13 cellular contexts compared by ENCODE assay signal in the genomic region with DNA sequence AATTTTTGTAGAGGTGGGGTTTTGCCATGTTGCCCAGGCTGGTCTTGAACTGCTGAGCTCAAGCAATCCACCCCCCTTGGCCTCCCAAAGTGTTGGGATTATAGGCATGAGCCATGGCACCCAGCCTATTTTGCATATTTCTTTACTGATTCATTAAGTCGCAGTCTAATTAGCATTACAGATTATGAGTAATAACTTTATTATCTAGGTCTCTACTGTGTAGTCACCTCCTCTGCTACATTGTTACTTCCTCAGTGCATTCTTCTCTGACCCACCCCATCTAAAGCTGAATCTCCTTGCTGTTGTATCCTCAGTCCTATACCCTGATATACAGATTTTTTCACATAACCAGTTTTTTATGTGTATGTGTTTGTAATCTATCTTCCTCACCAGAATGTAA.
DNase-seq lines count a peak whose midpoint lies in the region; ATAC-seq, FAIRE-seq and TF ChIP-seq lines count a peak whose summit lies in the region.
"Had no signal": no experiment of that assay in that cellular context is flagged by ENCODE, and none has a peak within 500 bp of the region (broad histone marks: within the 10 kb centered on the region; RNA-seq: fewer than 3 reads in every experiment).

No MANE protein-coding gene starts in this region.

- no peaks in the 10 kb centered on the region for H3K79me2 ChIP-seq in astrocyte (ENCODE audit: insufficient read depth, low read length)

- no peak overlapping the region for H3K9ac ChIP-seq in astrocyte (ENCODE audit: low read length)

- no peak for FAIRE-seq in astrocyte (lab: Jason Lieb, UNC)

- H3K9me3 Mint-ChIP-seq in astrocyte (ENCODE audit: unreplicated experiment) = peaks cover 4% of the 10 kb centered on the region

- H3K4me3 ChIP-seq in AG09309 (ENCODE audit: control insufficient read depth, low read depth, low read length) (no peak overlapping the region), astrocyte (ENCODE audit: insufficient read depth, low read depth, low read length) (no peak overlapping the region), prostate gland (no peak overlapping the region)
- H3K4me3 ChIP-seq: tibial nerve had no signal

- H3K4me3 Mint-ChIP-seq in astrocyte (ENCODE audit: unreplicated experiment) = no peak overlapping the region
- H3K4me3 Mint-ChIP-seq: activated T-cell treated with anti-CD3 and anti-CD28 coated beads, Interleukin-2, amount 50 U/mL, for 4 hours had no signal

- no peak for ATAC-seq in HG03521 (IDR thresholded peaks at IDR 0.05; ENCODE audit: unreplicated experiment)
- ATAC-seq: activated T-cell treated with anti-CD3 and anti-CD28 coated beads, Interleukin-2, amount 50 U/mL, for 4 hours had no signal

- H3K27ac ChIP-seq in astrocyte (ENCODE audit: low read depth, low read length) = peak overlapping the region; percentile 26
- H3K27ac ChIP-seq in prostate gland = no peak overlapping the region
- H3K27ac ChIP-seq: tibial nerve had no signal

- no peak for TF ChIP-seq POLR2A in prostate gland (IDR thresholded peaks at IDR 0.05)

- no peaks in the 10 kb centered on the region for H4K20me1 ChIP-seq in astrocyte (ENCODE audit: insufficient read depth, low read length)

- H3K27me3 ChIP-seq in astrocyte (ENCODE audit: insufficient read depth, low read length) (no peaks in the 10 kb centered on the region), prostate gland (replicated peaks; ENCODE audit: insufficient read depth) (no peaks in the 10 kb centered on the region)
- H3K27me3 ChIP-seq: tibial nerve had no signal

- intact Hi-C loops in prostate gland (cut with DNase I) = no loop called here

- H3K4me1 ChIP-seq in astrocyte (ENCODE audit: insufficient read depth, low read length) (no peaks in the 10 kb centered on the region), prostate gland (replicated peaks) (no peaks in the 10 kb centered on the region)
- H3K4me1 ChIP-seq: tibial nerve had no signal

- no peaks in the 10 kb centered on the region for H3K9me3 ChIP-seq in astrocyte (ENCODE audit: insufficient read depth, low read depth, low read length)
- no peaks in the 10 kb centered on the region for H3K9me3 ChIP-seq in prostate gland

- H2AFZ ChIP-seq in astrocyte (ENCODE audit: low read depth, low read length) = no peak overlapping the region

- H3K4me2 ChIP-seq in astrocyte (ENCODE audit: low read length) = no peak overlapping the region

- DNase-seq in AG09309 (ENCODE audit: low read depth) (peak; percentile 37), HS-27A (ENCODE audit: low read depth) (peak; percentile 23), astrocyte (ENCODE audit: low read depth) (peak; percentile 72), glomerular visceral epithelial cell (ENCODE audit: extremely low spot score) (peak; percentile 16), mesenteric fat pad (ENCODE audit: low spot score) (no peak), prostate gland (ENCODE audit: low spot score) (no peak)
- no peak for DNase-seq in activated CD4-positive, alpha-beta T cell treated with anti-CD3 and anti-CD28 coated beads for 48 hours
- DNase-seq: activated T-cell treated with anti-CD3 and anti-CD28 coated beads, Interleukin-2, amount 50 U/mL, for 4 hours; DMS153; NCI-H1092 treated with DMSO at 0.1 percent for 48 hours; NCI-H2227 treated with DMSO at 0.1 percent for 48 hours had no signal

- TF ChIP-seq CTCF in AG09309 (IDR thresholded peaks at IDR 0.05; ENCODE audit: control insufficient read depth, insufficient read depth, low read depth, low read length, missing control alignments) = no peak
- TF ChIP-seq CTCF in astrocyte (IDR thresholded peaks at IDR 0.05; ENCODE audit: insufficient read depth, low read depth, low read length) = no peak
- no peak for TF ChIP-seq CTCF in prostate gland (IDR thresholded peaks at IDR 0.05)

- 85% methylated on average over 1 of the region's 1 CpG for WGBS in prostate gland

- H3K36me3 Mint-ChIP-seq in astrocyte (ENCODE audit: low read depth, unreplicated experiment) = peaks cover 2% of the 10 kb centered on the region

- H3K27ac Mint-ChIP-seq in astrocyte (ENCODE audit: unreplicated experiment) = no peak overlapping the region

- no peaks in the 10 kb centered on the region for H3K27me3 Mint-ChIP-seq in astrocyte (ENCODE audit: low read depth, unreplicated experiment)

- H3K36me3 ChIP-seq in astrocyte (ENCODE audit: insufficient read depth, low read length) = no peaks in the 10 kb centered on the region
- no peaks in the 10 kb centered on the region for H3K36me3 ChIP-seq in prostate gland

- peaks cover 2% of the 10 kb centered on the region for H3K4me1 Mint-ChIP-seq in astrocyte (ENCODE audit: low read depth, unreplicated experiment)

Comparison
In these comparisons a context has a peak if more than half of its experiments do, and no peak if none do; other contexts are left out.
1. DNase-seq: peak in AG09309 (single experiment), HS-27A (single experiment), astrocyte (single experiment) and glomerular visceral epithelial cell (single experiment); none in mesenteric fat pad (single experiment), prostate gland (single experiment) and activated CD4-positive, alpha-beta T cell treated with anti-CD3 and anti-CD28 coated beads for 48 hours (single experiment).